Comparison of ENCODE assay signal across 1 cellular context in genomic region chr3:150546226-150547044, GRCh38.
TF ChIP-seq lines count a peak whose summit lies in the region.

Gene EIF2A (plus strand): TSS chr3:150546787. CDS start chr3:150546803, 16 bp downstream.
Gene SERP1 (minus strand): TSS chr3:150546496. CDS start chr3:150546135, 361 bp downstream.

TF ChIP-seq in HepG2, 621 proteins besides CTCF, POLR2A, EP300 and RAD21 (continued from another document and continues in another):
- TF ChIP-seq, protein P1, sequence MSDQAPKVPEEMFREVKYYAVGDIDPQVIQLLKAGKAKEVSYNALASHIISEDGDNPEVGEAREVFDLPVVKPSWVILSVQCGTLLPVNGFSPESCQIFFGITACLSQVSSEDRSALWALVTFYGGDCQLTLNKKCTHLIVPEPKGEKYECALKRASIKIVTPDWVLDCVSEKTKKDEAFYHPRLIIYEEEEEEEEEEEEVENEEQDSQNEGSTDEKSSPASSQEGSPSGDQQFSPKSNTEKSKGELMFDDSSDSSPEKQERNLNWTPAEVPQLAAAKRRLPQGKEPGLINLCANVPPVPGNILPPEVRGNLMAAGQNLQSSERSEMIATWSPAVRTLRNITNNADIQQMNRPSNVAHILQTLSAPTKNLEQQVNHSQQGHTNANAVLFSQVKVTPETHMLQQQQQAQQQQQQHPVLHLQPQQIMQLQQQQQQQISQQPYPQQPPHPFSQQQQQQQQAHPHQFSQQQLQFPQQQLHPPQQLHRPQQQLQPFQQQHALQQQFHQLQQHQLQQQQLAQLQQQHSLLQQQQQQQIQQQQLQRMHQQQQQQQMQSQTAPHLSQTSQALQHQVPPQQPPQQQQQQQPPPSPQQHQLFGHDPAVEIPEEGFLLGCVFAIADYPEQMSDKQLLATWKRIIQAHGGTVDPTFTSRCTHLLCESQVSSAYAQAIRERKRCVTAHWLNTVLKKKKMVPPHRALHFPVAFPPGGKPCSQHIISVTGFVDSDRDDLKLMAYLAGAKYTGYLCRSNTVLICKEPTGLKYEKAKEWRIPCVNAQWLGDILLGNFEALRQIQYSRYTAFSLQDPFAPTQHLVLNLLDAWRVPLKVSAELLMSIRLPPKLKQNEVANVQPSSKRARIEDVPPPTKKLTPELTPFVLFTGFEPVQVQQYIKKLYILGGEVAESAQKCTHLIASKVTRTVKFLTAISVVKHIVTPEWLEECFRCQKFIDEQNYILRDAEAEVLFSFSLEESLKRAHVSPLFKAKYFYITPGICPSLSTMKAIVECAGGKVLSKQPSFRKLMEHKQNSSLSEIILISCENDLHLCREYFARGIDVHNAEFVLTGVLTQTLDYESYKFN (CRISPR knock-in tag; conservative IDR thresholded peaks at IDR 0.05), result no peak; the same call in 1 of the 2 replicates
- TF ChIP-seq, protein P2, sequence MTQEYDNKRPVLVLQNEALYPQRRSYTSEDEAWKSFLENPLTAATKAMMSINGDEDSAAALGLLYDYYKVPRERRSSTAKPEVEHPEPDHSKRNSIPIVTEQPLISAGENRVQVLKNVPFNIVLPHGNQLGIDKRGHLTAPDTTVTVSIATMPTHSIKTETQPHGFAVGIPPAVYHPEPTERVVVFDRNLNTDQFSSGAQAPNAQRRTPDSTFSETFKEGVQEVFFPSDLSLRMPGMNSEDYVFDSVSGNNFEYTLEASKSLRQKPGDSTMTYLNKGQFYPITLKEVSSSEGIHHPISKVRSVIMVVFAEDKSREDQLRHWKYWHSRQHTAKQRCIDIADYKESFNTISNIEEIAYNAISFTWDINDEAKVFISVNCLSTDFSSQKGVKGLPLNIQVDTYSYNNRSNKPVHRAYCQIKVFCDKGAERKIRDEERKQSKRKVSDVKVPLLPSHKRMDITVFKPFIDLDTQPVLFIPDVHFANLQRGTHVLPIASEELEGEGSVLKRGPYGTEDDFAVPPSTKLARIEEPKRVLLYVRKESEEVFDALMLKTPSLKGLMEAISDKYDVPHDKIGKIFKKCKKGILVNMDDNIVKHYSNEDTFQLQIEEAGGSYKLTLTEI (CRISPR knock-in tag; conservative IDR thresholded peaks at IDR 0.05), result no peak
- TF ChIP-seq LCORL (IDR thresholded peaks at IDR 0.05) (no peak), LCORL (CRISPR knock-in tag; IDR thresholded peaks at IDR 0.05) (peak; percentile 65; the same call in 1 of the 2 replicates), THRA (CRISPR knock-in tag; IDR thresholded peaks at IDR 0.05; ENCODE audit: borderline replicate concordance) (no peak), NCOA5 (CRISPR knock-in tag; IDR thresholded peaks at IDR 0.05) (no peak), CBX5 (CRISPR knock-in tag; IDR thresholded peaks at IDR 0.05; ENCODE audit: borderline replicate concordance) (peak; percentile 39; the same call in 1 of the 2 replicates), ZC3H13 (CRISPR knock-in tag; IDR thresholded peaks at IDR 0.05) (peak; percentile 98), JUN (CRISPR knock-in tag; IDR thresholded peaks at IDR 0.05) (0 out of 2 replicates have a peak, but pooled peaks have one; percentile 16), DMAP1 (CRISPR knock-in tag; IDR thresholded peaks at IDR 0.05) (peak; percentile 97), ZFP91 (CRISPR knock-in tag; IDR thresholded peaks at IDR 0.05; ENCODE audit: borderline replicate concordance) (peak; percentile 95; the same call in 1 of the 2 replicates), ZBTB7A (CRISPR knock-in tag; IDR thresholded peaks at IDR 0.05) (0 out of 2 replicates have a peak, but pooled peaks have one; percentile 63), CAMTA2 (CRISPR knock-in tag; IDR thresholded peaks at IDR 0.05; ENCODE audit: borderline replicate concordance) (0 out of 2 replicates have a peak, but pooled peaks have one; percentile 73), ZNF354B (CRISPR knock-in tag; IDR thresholded peaks at IDR 0.05) (0 out of 2 replicates have a peak, but pooled peaks have one; percentile 55), HNF1A (IDR thresholded peaks at IDR 0.05; ENCODE audit: low read depth) (no peak; the same call in 1 of the 2 replicates), HNF1A (CRISPR knock-in tag; IDR thresholded peaks at IDR 0.05; ENCODE audit: borderline replicate concordance) (peak; percentile 82; the same call in 1 of the 2 replicates), ZNF350 (CRISPR knock-in tag; IDR thresholded peaks at IDR 0.05; ENCODE audit: borderline replicate concordance, low read depth) (peak; percentile 90), SAP130 (CRISPR knock-in tag; IDR thresholded peaks at IDR 0.05; ENCODE audit: low read depth) (peak; percentile 87), GTF3A (CRISPR knock-in tag; conservative IDR thresholded peaks at IDR 0.05) (no peak), SIX1 (CRISPR knock-in tag; IDR thresholded peaks at IDR 0.05; ENCODE audit: borderline replicate concordance) (no peak), GTF2F1 (IDR thresholded peaks at IDR 0.05; ENCODE audit: low read length) (0 out of 2 replicates have a peak, but pooled peaks have one; percentile 45), SP4 (CRISPR knock-in tag; IDR thresholded peaks at IDR 0.05) (peak; percentile 82), ZNF143 (CRISPR knock-in tag; IDR thresholded peaks at IDR 0.05) (peak; percentile 54; the same call in 1 of the 2 replicates), AKAP8 (CRISPR knock-in tag; IDR thresholded peaks at IDR 0.05) (0 out of 2 replicates have a peak, but pooled peaks have one; percentile 71), TFAP4 (IDR thresholded peaks at IDR 0.05; ENCODE audit: borderline replicate concordance, low read depth) (peak; percentile 10; the same call in 1 of the 2 replicates), SAFB2 (CRISPR knock-in tag; IDR thresholded peaks at IDR 0.05; ENCODE audit: borderline replicate concordance, low read depth) (peak; percentile 59; the same call in 1 of the 2 replicates), ZNF281 (CRISPR knock-in tag; IDR thresholded peaks at IDR 0.05; ENCODE audit: borderline replicate concordance) (no peak), FOXK2 (IDR thresholded peaks at IDR 0.05) (peak; percentile 76), ZFP1 (CRISPR knock-in tag; IDR thresholded peaks at IDR 0.05) (peak; percentile 58; the same call in 1 of the 2 replicates), HES4 (CRISPR knock-in tag; IDR thresholded peaks at IDR 0.05; ENCODE audit: borderline replicate concordance) (peak; percentile 96), BRCA1 (CRISPR knock-in tag; IDR thresholded peaks at IDR 0.05) (peak; percentile 72; the same call in 1 of the 2 replicates), SRSF1 (optimal IDR thresholded peaks at IDR 0.05; ENCODE audit: low read depth, low read length) (peak; percentile 58)
- TF ChIP-seq, protein P3, sequence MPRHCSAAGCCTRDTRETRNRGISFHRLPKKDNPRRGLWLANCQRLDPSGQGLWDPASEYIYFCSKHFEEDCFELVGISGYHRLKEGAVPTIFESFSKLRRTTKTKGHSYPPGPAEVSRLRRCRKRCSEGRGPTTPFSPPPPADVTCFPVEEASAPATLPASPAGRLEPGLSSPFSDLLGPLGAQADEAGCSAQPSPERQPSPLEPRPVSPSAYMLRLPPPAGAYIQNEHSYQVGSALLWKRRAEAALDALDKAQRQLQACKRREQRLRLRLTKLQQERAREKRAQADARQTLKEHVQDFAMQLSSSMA (CRISPR knock-in tag; IDR thresholded peaks at IDR 0.05), result peak; percentile 77; the same call in 1 of the 2 replicates
- TF ChIP-seq, protein P4, sequence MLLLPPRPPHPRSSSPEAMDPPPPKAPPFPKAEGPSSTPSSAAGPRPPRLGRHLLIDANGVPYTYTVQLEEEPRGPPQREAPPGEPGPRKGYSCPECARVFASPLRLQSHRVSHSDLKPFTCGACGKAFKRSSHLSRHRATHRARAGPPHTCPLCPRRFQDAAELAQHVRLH (CRISPR knock-in tag; IDR thresholded peaks at IDR 0.05; ENCODE audit: borderline replicate concordance, low read depth), result 0 out of 2 replicates have a peak, but pooled peaks have one; percentile 24
- TF ChIP-seq, protein P5, sequence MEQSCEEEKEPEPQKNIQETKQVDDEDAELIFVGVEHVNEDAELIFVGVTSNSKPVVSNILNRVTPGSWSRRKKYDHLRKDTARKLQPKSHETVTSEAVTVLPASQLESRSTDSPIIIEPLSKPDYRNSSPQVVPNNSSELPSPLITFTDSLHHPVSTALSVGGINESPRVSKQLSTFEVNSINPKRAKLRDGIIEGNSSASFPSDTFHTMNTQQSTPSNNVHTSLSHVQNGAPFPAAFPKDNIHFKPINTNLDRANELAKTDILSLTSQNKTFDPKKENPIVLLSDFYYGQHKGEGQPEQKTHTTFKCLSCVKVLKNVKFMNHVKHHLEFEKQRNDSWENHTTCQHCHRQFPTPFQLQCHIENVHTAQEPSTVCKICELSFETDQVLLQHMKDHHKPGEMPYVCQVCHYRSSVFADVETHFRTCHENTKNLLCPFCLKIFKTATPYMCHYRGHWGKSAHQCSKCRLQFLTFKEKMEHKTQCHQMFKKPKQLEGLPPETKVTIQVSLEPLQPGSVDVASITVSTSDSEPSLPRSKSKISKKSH (CRISPR knock-in tag; IDR thresholded peaks at IDR 0.05; ENCODE audit: borderline replicate concordance), result peak; percentile 79
